Comparison of ENCODE assay signal across 8 cellular contexts in the genomic region with DNA sequence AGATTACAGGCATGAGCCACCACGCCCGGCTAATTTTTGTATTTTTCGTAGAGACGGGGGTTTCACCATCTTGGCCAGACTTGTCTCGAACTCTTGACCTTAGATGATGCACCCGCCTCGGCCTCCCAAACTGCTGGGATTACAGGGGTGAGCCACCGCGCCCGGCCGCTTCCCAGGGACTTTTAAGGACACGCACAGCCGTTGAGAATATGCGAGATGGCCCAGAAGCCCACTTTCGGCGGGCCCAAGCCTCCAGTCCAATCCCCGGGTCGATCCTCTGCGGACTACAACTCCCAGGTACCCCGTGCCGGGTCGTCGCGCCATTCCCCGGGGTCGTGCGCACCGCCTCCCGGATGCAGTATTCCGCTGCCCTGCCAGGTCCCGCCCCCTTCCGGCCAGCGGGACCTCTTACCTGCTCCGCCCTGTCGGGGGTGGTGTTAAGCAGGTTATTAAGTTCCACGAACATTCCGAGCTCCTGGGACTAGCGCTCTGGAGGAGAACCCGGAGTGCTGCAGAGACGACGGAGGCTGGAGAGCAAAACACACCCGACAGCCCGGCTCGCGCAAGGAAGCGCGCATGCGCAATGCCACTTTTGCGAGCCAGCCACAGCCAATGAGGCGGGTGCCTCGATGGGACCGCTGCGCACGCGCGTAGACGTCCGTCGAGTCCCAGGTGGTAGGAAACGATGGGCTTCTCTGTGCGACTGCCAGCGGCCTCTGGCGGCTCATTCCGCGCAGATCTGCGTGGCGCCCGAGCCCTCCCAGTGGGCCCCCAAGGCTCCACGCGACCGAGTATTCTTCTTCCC. TPM values are rescaled to one million over a fixed set of nuclear protein-coding genes. Genes with fewer than 3 reads are reported as not detected.
A peak's percentile ranks its signal among the peaks of the same experiment; 100 is the strongest.
DNase-seq lines count a peak whose midpoint lies in the region; ATAC-seq, FAIRE-seq and TF ChIP-seq lines count a peak whose summit lies in the region.

TSS of gene ELP6 (minus strand) at position 588 of the 805 bp plus-strand sequence. CDS start at position 466, 122 bp downstream.

- DNase-seq in A549 (ENCODE audit: low read depth in 1 of 2, low spot score in 1 of 2) (peak; percentile 86 to 94), NCI-H2107 treated with DMSO at 0.1 percent for 48 hours (lab: John Stamatoyannopoulos, UW; ENCODE audit: unreplicated experiment) (peak; percentile 78), body of pancreas (peak; percentile 97 to 98 (median 98)), iPS DF 19.7 (ENCODE audit: low read depth, low spot score) (peak; percentile 81), sigmoid colon (peak; percentile 99)

- TF ChIP-seq CTCF in A549 (IDR thresholded peaks at IDR 0.05) (peak; percentile 31; the same call in 1 of the 3 replicates), body of pancreas (IDR thresholded peaks at IDR 0.05) (peak in 6 of 7 experiments; percentile 26 to 65 (median 45)), sigmoid colon (IDR thresholded peaks at IDR 0.05) (peak in 3 of 4 experiments; percentile 35 to 46 (median 37))

- FAIRE-seq in A549 (lab: Jason Lieb, UNC), result no peak
- peak; percentile 68 for FAIRE-seq in TTC549 (lab: Jason Lieb, UNC)

- CTCF ChIA-PET in A549 (lab: Yijun Ruan, JAX), result interaction anchor here (0.7 to 2.3 kb wide), 6 partner anchors 10 to 291 kb away, joined by 3 to 9 read pairs (median 3); no protein-coding TSS in a partner anchor

- TF ChIP-seq POLR2A in A549 (IDR thresholded peaks at IDR 0.05; ENCODE audit: low read length) (peak; percentile 56), GM18526 (IDR thresholded peaks at IDR 0.05; ENCODE audit: extremely low read depth, insufficient read length) (peak; percentile 83), body of pancreas (IDR thresholded peaks at IDR 0.05) (peak; percentile 55 to 87 (median 83)), sigmoid colon (IDR thresholded peaks at IDR 0.05) (peak; percentile 27 to 46)

- WGBS in A549 (ENCODE audit: missing lambda C conversion rate), result 0% methylated on average over 23 of the region's 71 CpGs
- 0% methylated on average over 14 to 59 of the region's 71 CpGs for WGBS in body of pancreas, 2 donors
- 0% methylated on average over 71 of the region's 71 CpGs for WGBS in sigmoid colon, 2 donors

- peak within 1 kb of the TSS; percentile 98 for H3K4me2 ChIP-seq in A549

- TF ChIP-seq EP300 in A549 (IDR thresholded peaks at IDR 0.05), result no peak
- no peak for TF ChIP-seq EP300 in sigmoid colon (IDR thresholded peaks at IDR 0.05)

- H3K36me3 ChIP-seq in body of pancreas (replicated peaks in 1 of 2; ENCODE audit: insufficient read depth in 1 of 2, low read depth in 2 of 2) (no peaks in the 10 kb centered on the region), sigmoid colon (peaks cover 0 to 21% (median 6%) of the 10 kb centered on the region in 4 donors)

- peak; percentile 99 for ATAC-seq in A549
- ATAC-seq in HG03066 (IDR thresholded peaks at IDR 0.05; ENCODE audit: low read depth, unreplicated experiment), result peak; percentile 95
- peak; percentile 98 for ATAC-seq in body of pancreas

- H3K27ac ChIP-seq in A549 (peak within 1 kb of the TSS; percentile 98), body of pancreas (peak within 1 kb of the TSS; percentile 89 to 96 (median 92)), sigmoid colon (peak within 1 kb of the TSS; percentile 83 to 98 (median 94))

- intact Hi-C loops in body of pancreas (cut with DNase I) (no loop called here), sigmoid colon (cut with DNase I) (loop anchor here (5.0 kb wide), 1 partner anchor 289 kb away; the partner anchor contains the start of gene DHX30)

- POLR2A ChIA-PET in A549 (lab: Yijun Ruan, JAX), result no interaction called here

- TF ChIP-seq RAD21 in A549 (conservative IDR thresholded peaks at IDR 0.05 in 1 of 2, IDR thresholded peaks at IDR 0.05 in 1 of 2), result peak; percentile 46 to 47; a peak in 4 of 5 replicates

- H3K4me1 ChIP-seq in A549, result peaks cover 8% of the 10 kb centered on the region; the same call in 2 of the 3 replicates
- peaks cover 33% of the 10 kb centered on the region for H3K4me1 ChIP-seq in body of pancreas
- H3K4me1 ChIP-seq in sigmoid colon, result peaks cover 0 to 15% (median 13%) of the 10 kb centered on the region in 4 donors

- H3K4me3 ChIP-seq in A549 (peak within 1 kb of the TSS; percentile 66), body of pancreas (peak within 1 kb of the TSS; percentile 61 to 85), sigmoid colon (peak within 1 kb of the TSS; percentile 66 to 75 (median 69))

- no peaks in the 10 kb centered on the region for H3K9me3 ChIP-seq in A549
- no peaks in the 10 kb centered on the region for H3K9me3 ChIP-seq in body of pancreas
- no peaks in the 10 kb centered on the region for H3K9me3 ChIP-seq in sigmoid colon

- H3K27me3 ChIP-seq in body of pancreas (no peaks in the 10 kb centered on the region), sigmoid colon (no peaks in the 10 kb centered on the region)

TF ChIP-seq in A549, 52 proteins besides CTCF, POLR2A, EP300 and RAD21 (continues in another document):
- TF ChIP-seq ZSCAN20 (CRISPR knock-in tag; IDR thresholded peaks at IDR 0.05) (no peak), HDAC2 (IDR thresholded peaks at IDR 0.05) (no peak), PHF8 (IDR thresholded peaks at IDR 0.05; ENCODE audit: borderline replicate concordance, low read depth) (peak; percentile 53), E2F6 (IDR thresholded peaks at IDR 0.05; ENCODE audit: borderline replicate concordance, low read depth) (peak; percentile 73; the same call in 1 of the 2 replicates), RNF2 (IDR thresholded peaks at IDR 0.05; ENCODE audit: borderline replicate concordance, low read depth) (no peak), MYC (IDR thresholded peaks at IDR 0.05; ENCODE audit: borderline replicate concordance, low read length) (no peak), FOSB (CRISPR knock-in tag; IDR thresholded peaks at IDR 0.05) (no peak), ZNF302 (CRISPR knock-in tag; IDR thresholded peaks at IDR 0.05) (no peak), JUNB (IDR thresholded peaks at IDR 0.05) (no peak), NR3C1 (IDR thresholded peaks at IDR 0.05) (no peak), NPAS2 (CRISPR knock-in tag; IDR thresholded peaks at IDR 0.05; ENCODE audit: borderline replicate concordance) (no peak), KDM5A (IDR thresholded peaks at IDR 0.05) (no peak), SMC3 (IDR thresholded peaks at IDR 0.05) (peak; percentile 22; the same call in 1 of the 3 replicates), ESRRA (IDR thresholded peaks at IDR 0.05; ENCODE audit: borderline replicate concordance, low read length) (no peak), ZC3H11A (IDR thresholded peaks at IDR 0.05) (no peak), CHD4 (IDR thresholded peaks at IDR 0.05; ENCODE audit: borderline replicate concordance) (no peak), CBX2 (IDR thresholded peaks at IDR 0.05; ENCODE audit: borderline replicate concordance, low read depth) (no peak), RFX5 (IDR thresholded peaks at IDR 0.05) (no peak), MAX (IDR thresholded peaks at IDR 0.05) (peak; percentile 76)
- TF ChIP-seq, protein P1, sequence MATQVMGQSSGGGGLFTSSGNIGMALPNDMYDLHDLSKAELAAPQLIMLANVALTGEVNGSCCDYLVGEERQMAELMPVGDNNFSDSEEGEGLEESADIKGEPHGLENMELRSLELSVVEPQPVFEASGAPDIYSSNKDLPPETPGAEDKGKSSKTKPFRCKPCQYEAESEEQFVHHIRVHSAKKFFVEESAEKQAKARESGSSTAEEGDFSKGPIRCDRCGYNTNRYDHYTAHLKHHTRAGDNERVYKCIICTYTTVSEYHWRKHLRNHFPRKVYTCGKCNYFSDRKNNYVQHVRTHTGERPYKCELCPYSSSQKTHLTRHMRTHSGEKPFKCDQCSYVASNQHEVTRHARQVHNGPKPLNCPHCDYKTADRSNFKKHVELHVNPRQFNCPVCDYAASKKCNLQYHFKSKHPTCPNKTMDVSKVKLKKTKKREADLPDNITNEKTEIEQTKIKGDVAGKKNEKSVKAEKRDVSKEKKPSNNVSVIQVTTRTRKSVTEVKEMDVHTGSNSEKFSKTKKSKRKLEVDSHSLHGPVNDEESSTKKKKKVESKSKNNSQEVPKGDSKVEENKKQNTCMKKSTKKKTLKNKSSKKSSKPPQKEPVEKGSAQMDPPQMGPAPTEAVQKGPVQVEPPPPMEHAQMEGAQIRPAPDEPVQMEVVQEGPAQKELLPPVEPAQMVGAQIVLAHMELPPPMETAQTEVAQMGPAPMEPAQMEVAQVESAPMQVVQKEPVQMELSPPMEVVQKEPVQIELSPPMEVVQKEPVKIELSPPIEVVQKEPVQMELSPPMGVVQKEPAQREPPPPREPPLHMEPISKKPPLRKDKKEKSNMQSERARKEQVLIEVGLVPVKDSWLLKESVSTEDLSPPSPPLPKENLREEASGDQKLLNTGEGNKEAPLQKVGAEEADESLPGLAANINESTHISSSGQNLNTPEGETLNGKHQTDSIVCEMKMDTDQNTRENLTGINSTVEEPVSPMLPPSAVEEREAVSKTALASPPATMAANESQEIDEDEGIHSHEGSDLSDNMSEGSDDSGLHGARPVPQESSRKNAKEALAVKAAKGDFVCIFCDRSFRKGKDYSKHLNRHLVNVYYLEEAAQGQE (IDR thresholded peaks at IDR 0.05), result no peak
- TF ChIP-seq, protein P2, sequence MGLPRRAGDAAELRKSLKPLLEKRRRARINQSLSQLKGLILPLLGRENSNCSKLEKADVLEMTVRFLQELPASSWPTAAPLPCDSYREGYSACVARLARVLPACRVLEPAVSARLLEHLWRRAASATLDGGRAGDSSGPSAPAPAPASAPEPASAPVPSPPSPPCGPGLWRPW (IDR thresholded peaks at IDR 0.05), result no peak

RNA-seq across cellular contexts. Expression of gene ELP6, which starts in this region (rescaled TPM):
- polyA plus RNA-seq in A549 (2011; rRNA removed) (40.0 and 42.0 TPM in 2 replicates), A549 (2017; fragmentation: RNase III; extraction: RNeasy Plus Mini Kit Qiagen cat#74134 plus additional on column Dnase treatment) (36.3 to 39.4 TPM (median 36.5 TPM) in 3 replicates), sigmoid colon (10 to 100 TPM; 19.8 to 33.9 (median 27.7) TPM)
- polyA plus RNA-seq in A549 (2012; cell fraction: cytosol; rRNA removed), result 46.8 and 53.3 TPM in 2 replicates
- polyA plus RNA-seq in A549 (2012; cell fraction: nucleus; rRNA removed), result 44.1 and 49.1 TPM in 2 replicates
- 32.0 and 39.3 TPM in 2 replicates for polyA minus RNA-seq in A549 (2011; rRNA and poly(A)+ RNA removed)
- total RNA-seq in body of pancreas (10 to 100 TPM; 13.7 to 22.7 TPM), sigmoid colon (10 to 100 TPM; 17.1 to 38.9 (median 19.5) TPM)

Comparison
In these comparisons a context has a peak if more than half of its experiments do, and no peak if none do; other contexts are left out.
1. Peak in every context shown above with its lines: DNase-seq, ATAC-seq, H3K4me3 ChIP-seq and H3K27ac ChIP-seq.